8 cellular contexts compared by ENCODE assay signal in the genomic region with DNA sequence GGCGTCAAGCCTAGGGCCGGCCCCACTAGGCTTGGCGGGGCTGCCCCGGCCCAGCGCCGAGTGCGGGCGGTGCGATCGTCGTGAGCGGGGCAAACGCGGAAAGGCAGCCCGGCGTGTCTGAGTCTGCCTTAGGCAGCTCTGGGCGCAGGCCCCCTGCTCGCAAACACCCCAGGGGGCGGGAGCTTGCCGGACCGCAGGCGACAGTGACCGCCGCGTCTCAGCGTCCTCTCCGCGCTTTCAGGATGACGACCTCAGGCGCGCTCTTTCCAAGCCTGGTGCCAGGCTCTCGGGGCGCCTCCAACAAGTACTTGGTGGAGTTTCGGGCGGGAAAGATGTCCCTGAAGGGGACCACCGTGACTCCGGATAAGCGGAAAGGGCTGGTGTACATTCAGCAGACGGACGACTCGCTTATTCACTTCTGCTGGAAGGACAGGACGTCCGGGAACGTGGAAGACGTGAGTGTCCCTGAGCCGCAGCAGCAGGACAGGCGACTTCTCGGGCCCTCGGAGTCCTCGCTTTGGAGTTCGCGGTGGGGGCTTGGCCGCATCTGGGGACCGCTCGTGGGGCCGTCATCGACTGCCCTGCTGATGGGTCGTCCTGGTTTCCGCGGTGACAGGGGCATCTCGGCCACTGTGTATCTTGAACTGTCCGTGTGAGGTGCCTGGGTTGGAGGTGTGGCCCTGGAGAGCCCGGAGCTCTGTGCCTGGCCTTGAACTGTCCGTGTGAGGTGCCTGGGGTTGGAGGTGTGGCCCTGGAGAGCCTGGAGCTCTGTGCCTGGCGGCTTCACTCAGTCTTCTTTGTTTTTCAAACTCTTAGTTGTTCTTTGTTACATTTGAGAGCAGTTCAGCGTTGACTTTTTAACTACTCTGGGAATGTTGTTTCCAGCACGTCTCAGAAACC. TPM values are rescaled to one million over a fixed set of nuclear protein-coding genes. Genes with fewer than 3 reads are reported as not detected.
DNase-seq lines count a peak whose midpoint lies in the region; ATAC-seq and TF ChIP-seq lines count a peak whose summit lies in the region.

No MANE protein-coding gene starts in this region.

- no peaks in the 10 kb centered on the region for H3K9me3 Mint-ChIP-seq in T-cell
- H3K9me3 Mint-ChIP-seq in nephron = no peaks in the 10 kb centered on the region

- peak; percentile 48 for DNase-seq in ELR (ENCODE audit: low read depth)
- DNase-seq in T-cell = peak in 2 of 34 experiments; percentile 16 to 22
- peak; percentile 60 to 74 for DNase-seq in erythroblast (lab: John Stamatoyannopoulos, UW)
- DNase-seq in hypothalamus (lab: John Stamatoyannopoulos, UW) = no peak
- DNase-seq in stimulated activated naive CD4-positive, alpha-beta T cell treated with Interleukin-2 at 50 U/mL for 16 hours (lab: John Stamatoyannopoulos, UW) = no peak

- peaks cover 29 to 32% (median 29%) of the 10 kb centered on the region in 3 donors for H3K4me1 Mint-ChIP-seq in T-cell
- peaks cover 12% of the 10 kb centered on the region for H3K4me1 Mint-ChIP-seq in nephron

- ATAC-seq in HG02623 (IDR thresholded peaks at IDR 0.05; ENCODE audit: unreplicated experiment) = peak; percentile 1
- peak; percentile 2 to 6 (median 4) for ATAC-seq in T-cell (replicated peaks in 1 of 4)
- no peak for ATAC-seq in HG02610 (IDR thresholded peaks at IDR 0.05; ENCODE audit: unreplicated experiment)

- H3K27me3 Mint-ChIP-seq in T-cell (no peaks in the 10 kb centered on the region), nephron (ENCODE audit: low read depth) (no peaks in the 10 kb centered on the region)

- H3K36me3 Mint-ChIP-seq in T-cell = peaks cover 11% of the 10 kb centered on the region
- H3K36me3 Mint-ChIP-seq in nephron (ENCODE audit: low read depth) = peaks cover 6% of the 10 kb centered on the region

- no peak for TF ChIP-seq CTCF in nephron (IDR thresholded peaks at IDR 0.05; ENCODE audit: unreplicated experiment in 3 of 3)

- TF ChIP-seq POLR2A in erythroblast (IDR thresholded peaks at IDR 0.05; ENCODE audit: low read length) = no peak

- H3K27ac Mint-ChIP-seq in T-cell (peak overlapping the region; percentile 74 to 89), nephron (peak overlapping the region; percentile 44 to 81 (median 72))

- POLR2A ChIA-PET in T-cell (lab: Charles Lee) = interaction anchor here in 1 of 2 donors (0.7 kb wide), 1 partner anchor 64 kb away, joined by 4 read pairs; no protein-coding TSS in a partner anchor

- H3K4me3 Mint-ChIP-seq in T-cell (peak overlapping the region; percentile 85 to 97 (median 86)), nephron (peak overlapping the region; percentile 91 to 96 (median 96))

- CTCF ChIA-PET in T-cell (lab: Charles Lee) = no interaction called here

RNA-seq across cellular contexts. Expression of gene ADRM1, which starts 0.8 kb away (rescaled TPM):
- total RNA-seq in T-cell = 10 to 100 TPM; 44.7 to 80.3 (median 72.9) TPM

Comparison
In these comparisons a context has a peak if more than half of its experiments do, and no peak if none do; other contexts are left out.
1. DNase-seq: peak in ELR (single experiment) and erythroblast (2 of 2); none in hypothalamus (0 of 51) and stimulated activated naive CD4-positive, alpha-beta T cell treated with Interleukin-2 at 50 U/mL for 16 hours (single experiment).